In genomic region chr5:133285583-133286021, GRCh38 we compare ENCODE assay signal across 12 cellular contexts.
DNase-seq lines count a peak whose midpoint lies in the region; ATAC-seq, FAIRE-seq and TF ChIP-seq lines count a peak whose summit lies in the region.
"Had no signal": no experiment of that assay in that cellular context is flagged by ENCODE, and none has a peak within 500 bp of the region (broad histone marks: within the 10 kb centered on the region; RNA-seq: fewer than 3 reads in every experiment).

No MANE protein-coding gene starts in this region.

- TF ChIP-seq POLR2A in A549 (IDR thresholded peaks at IDR 0.05; ENCODE audit: low read length) (no peak), adrenal gland (IDR thresholded peaks at IDR 0.05) (no peak)

- intact Hi-C loops in adrenal gland (cut with DNase I) = loop anchor here in 1 of 2 donors (5.0 kb wide), 1 partner anchor 173 kb away; no protein-coding TSS in a partner anchor

- POLR2A ChIA-PET in A549 (lab: Yijun Ruan, JAX) = no interaction called here

- no peak for TF ChIP-seq RAD21 in A549 (conservative IDR thresholded peaks at IDR 0.05 in 1 of 2, IDR thresholded peaks at IDR 0.05 in 1 of 2)

- H3K79me2 ChIP-seq in keratinocyte (ENCODE audit: control insufficient read depth, insufficient read depth, low read length) = no peaks in the 10 kb centered on the region

- no peak for FAIRE-seq in A549 (lab: Jason Lieb, UNC)
- peak; percentile 100 for FAIRE-seq in keratinocyte (lab: Jason Lieb, UNC)

- DNase-seq in A549 (ENCODE audit: low read depth in 1 of 2, low spot score in 1 of 2) = peak; percentile 46 to 53
- peak; percentile 4 for DNase-seq in HK-2 (ENCODE audit: unreplicated experiment)
- DNase-seq in adrenal gland = peak in 6 of 7 donors; percentile 15 to 51 (median 26)
- DNase-seq in keratinocyte (ENCODE audit: low read depth, low spot score) = peak; percentile 91
- no peak for DNase-seq in hippocampal formation (lab: John Stamatoyannopoulos, UW)
- no peak for DNase-seq in HUDEP-2 (lab: John Stamatoyannopoulos, UW; ENCODE audit: unreplicated experiment in 76 of 76)
- DNase-seq: activated effector memory CD4-positive, alpha-beta T cell treated with Interleukin-2 at 50 U/mL for 16 hours; NCI-H1694 treated with DMSO at 0.1 percent for 48 hours; stimulated activated CD4-positive, alpha-beta T cell treated with anti-CD3 and anti-CD28 coated beads, Interleukin-4, amount 100 ng/mL, for 24 hours; uterus had no signal

- CTCF ChIA-PET in A549 (lab: Yijun Ruan, JAX) = interaction anchor here (0.6 to 8.2 kb wide), 10 partner anchors 13 to 246 kb away, joined by 3 to 94 read pairs (median 4); no protein-coding TSS in a partner anchor

- H3K27me3 ChIP-seq in adrenal gland (no peaks in the 10 kb centered on the region), keratinocyte (ENCODE audit: control insufficient read depth, extremely low read depth, insufficient read depth, low read length) (no peaks in the 10 kb centered on the region)
- H3K27me3 ChIP-seq: uterus had no signal

- no peaks in the 10 kb centered on the region for H3K9me3 ChIP-seq in A549
- no peaks in the 10 kb centered on the region for H3K9me3 ChIP-seq in adrenal gland (replicated peaks in 1 of 3)
- H3K9me3 ChIP-seq in keratinocyte (ENCODE audit: control insufficient read depth, low read depth, low read length) = no peaks in the 10 kb centered on the region
- H3K9me3 ChIP-seq: uterus had no signal

- H3K27ac ChIP-seq in A549 (peak overlapping the region; percentile 8 to 62; a peak in 3 of 6 replicates), adrenal gland (no peak overlapping the region), keratinocyte (ENCODE audit: control insufficient read depth, insufficient read depth, low read length) (peak overlapping the region; percentile 43)
- H3K27ac ChIP-seq: uterus had no signal

- no peak overlapping the region for H3K9ac ChIP-seq in keratinocyte (ENCODE audit: control insufficient read depth, extremely low read depth, insufficient read depth, low read length)

- WGBS in A549 (ENCODE audit: missing lambda C conversion rate) = 47% methylated on average over 7 of the region's 7 CpGs
- 65 to 83% (median 75%) methylated on average over 6 to 7 of the region's 7 CpGs for WGBS in adrenal gland, 4 donors

- no peak for TF ChIP-seq EP300 in A549 (IDR thresholded peaks at IDR 0.05)

- no peak overlapping the region for H2AFZ ChIP-seq in keratinocyte (ENCODE audit: control insufficient read depth, low read length)

- H3K36me3 ChIP-seq in adrenal gland (replicated peaks in 1 of 2) = no peaks in the 10 kb centered on the region
- no peaks in the 10 kb centered on the region for H3K36me3 ChIP-seq in keratinocyte (ENCODE audit: control insufficient read depth in 2 of 2, extremely low read depth in 1 of 2, insufficient read depth in 2 of 2, low read length in 2 of 2)
- H3K36me3 ChIP-seq: uterus had no signal

- ATAC-seq in A549 (peak; percentile 54 to 57), GM21515 (IDR thresholded peaks at IDR 0.05; ENCODE audit: unreplicated experiment) (no peak), GM18519 (IDR thresholded peaks at IDR 0.05; ENCODE audit: low FRiP score, unreplicated experiment) (no peak)

- dilution Hi-C loops in keratinocyte (cut with MboI; ENCODE audit: extremely low pct_ligation_motif_present, low sequenced_read_pairs) = no loop called here

- H3K4me1 ChIP-seq in A549 = peaks cover 24% of the 10 kb centered on the region
- H3K4me1 ChIP-seq in adrenal gland (replicated peaks in 1 of 2) = no peaks in the 10 kb centered on the region
- H3K4me1 ChIP-seq in keratinocyte (ENCODE audit: control insufficient read depth, extremely low read depth, insufficient read depth, low read length) = peaks cover 36% of the 10 kb centered on the region
- H3K4me1 ChIP-seq: uterus had no signal

- H3K4me3 ChIP-seq in A549 = no peak overlapping the region
- H3K4me3 ChIP-seq in adrenal gland = no peak overlapping the region
- no peak overlapping the region for H3K4me3 ChIP-seq in keratinocyte (ENCODE audit: control insufficient read depth in 2 of 3, extremely low read depth in 1 of 3, insufficient read depth in 2 of 3, low read depth in 1 of 3, low read length in 3 of 3)
- H3K4me3 ChIP-seq: uterus had no signal

- H3K4me2 ChIP-seq in A549 (0 out of 3 replicates have a peak overlapping the region, but pooled peaks have one; percentile 25), keratinocyte (ENCODE audit: control insufficient read depth, extremely low read depth, insufficient read depth, low read depth, low read length) (peak overlapping the region; percentile 30)

- no peak for TF ChIP-seq CTCF in A549 (IDR thresholded peaks at IDR 0.05)
- no peak for TF ChIP-seq CTCF in adrenal gland (IDR thresholded peaks at IDR 0.05)
- no peak for TF ChIP-seq CTCF in keratinocyte (optimal IDR thresholded peaks at IDR 0.05 in 1 of 3, IDR thresholded peaks at IDR 0.05 in 1 of 3, conservative IDR thresholded peaks at IDR 0.05 in 1 of 3; ENCODE audit: extremely low read depth in 1 of 3, insufficient read depth in 2 of 3, low read length in 3 of 3)

- H3K9me1 ChIP-seq in keratinocyte (ENCODE audit: control insufficient read depth, extremely low read depth, insufficient read depth, low read length) = no peaks in the 10 kb centered on the region

- H4K20me1 ChIP-seq in keratinocyte (ENCODE audit: control insufficient read depth, extremely low read depth, insufficient read depth, low read length) = no peaks in the 10 kb centered on the region

TF ChIP-seq in A549, 52 proteins besides CTCF, POLR2A, EP300 and RAD21 (continues in another document):
- TF ChIP-seq HMGXB4 (CRISPR knock-in tag; IDR thresholded peaks at IDR 0.05; ENCODE audit: borderline replicate concordance) (no peak), HEYL (CRISPR knock-in tag; IDR thresholded peaks at IDR 0.05) (no peak), SMC3 (IDR thresholded peaks at IDR 0.05) (no peak), JUN (IDR thresholded peaks at IDR 0.05) (no peak), TFCP2L1 (CRISPR knock-in tag; IDR thresholded peaks at IDR 0.05) (no peak), MAFK (IDR thresholded peaks at IDR 0.05; ENCODE audit: partially characterized antibody) (no peak), CHD4 (IDR thresholded peaks at IDR 0.05; ENCODE audit: borderline replicate concordance) (no peak), PBX3 (IDR thresholded peaks at IDR 0.05) (no peak), HOXB13 (CRISPR knock-in tag; IDR thresholded peaks at IDR 0.05; ENCODE audit: low read depth) (no peak), CHD2 (IDR thresholded peaks at IDR 0.05; ENCODE audit: low read length, partially characterized antibody) (no peak), CBX2 (IDR thresholded peaks at IDR 0.05; ENCODE audit: borderline replicate concordance, low read depth) (no peak), ZSCAN20 (CRISPR knock-in tag; IDR thresholded peaks at IDR 0.05) (no peak), E2F6 (IDR thresholded peaks at IDR 0.05; ENCODE audit: borderline replicate concordance, low read depth) (no peak), PHF8 (IDR thresholded peaks at IDR 0.05; ENCODE audit: borderline replicate concordance, low read depth) (no peak), GATA3 (IDR thresholded peaks at IDR 0.05; ENCODE audit: borderline replicate concordance) (no peak), RNF2 (IDR thresholded peaks at IDR 0.05; ENCODE audit: borderline replicate concordance, low read depth) (no peak), FOSL2 (IDR thresholded peaks at IDR 0.05) (no peak), FOSL2 (CRISPR knock-in tag; IDR thresholded peaks at IDR 0.05) (no peak), POLR2AphosphoS2 (conservative IDR thresholded peaks at IDR 0.05; ENCODE audit: low read length) (no peak)

Comparison
In these comparisons a context has a peak if more than half of its experiments do, and no peak if none do; other contexts are left out.
1. ATAC-seq: peak in A549 (2 of 2); none in GM21515 (single experiment) and GM18519 (single experiment).
2. DNase-seq: peak in A549 (2 of 2), HK-2 (single experiment), adrenal gland (6 of 7) and keratinocyte (single experiment); none in hippocampal formation (0 of 2) and HUDEP-2 (0 of 76).
3. H3K27ac ChIP-seq: peak in A549 (2 of 2) and keratinocyte (single experiment); none in adrenal gland (0 of 5).